26 cellular contexts compared by ENCODE assay signal in the genomic region with DNA sequence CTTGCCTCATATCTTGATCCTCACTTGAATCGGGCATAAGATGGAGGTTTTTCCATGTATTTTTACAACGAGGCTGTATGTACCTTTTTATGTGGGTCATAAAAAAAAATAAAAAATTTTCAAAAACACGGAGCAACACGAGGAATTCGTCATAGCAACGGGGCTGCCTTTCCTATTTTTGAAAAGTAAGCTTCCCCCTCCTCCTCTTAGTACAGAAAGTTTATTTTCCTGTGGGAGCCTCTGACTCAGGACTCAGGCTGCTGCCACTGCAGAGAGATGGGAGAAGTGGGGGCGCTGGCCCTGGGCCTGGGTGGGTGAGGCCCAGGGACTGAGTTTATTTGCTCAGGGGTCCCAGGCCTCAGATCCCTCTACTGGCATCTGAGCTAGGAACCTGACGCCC. TPM values are rescaled to one million over a fixed set of nuclear protein-coding genes. Genes with fewer than 3 reads are reported as not detected.
DNase-seq lines count a peak whose midpoint lies in the region; TF ChIP-seq lines count a peak whose summit lies in the region.
"Had no signal": no experiment of that assay in that cellular context is flagged by ENCODE, and none has a peak within 500 bp of the region (broad histone marks: within the 10 kb centered on the region; RNA-seq: fewer than 3 reads in every experiment).

No MANE protein-coding gene starts in this region.

- H3K4ac ChIP-seq in mesenchymal stem cell (ENCODE audit: low read depth in 1 of 2, low read length in 2 of 2): no peak overlapping the region

- TF ChIP-seq CTCF in chondrocyte (IDR thresholded peaks at IDR 0.05) (no peak), GM13976 (IDR thresholded peaks at IDR 0.05; ENCODE audit: borderline replicate concordance, control extremely low read depth, extremely low read depth, insufficient read depth, missing control alignments) (no peak)

- H3K18ac ChIP-seq in mesenchymal stem cell (ENCODE audit: low read depth in 1 of 2, low read length in 2 of 2): no peak overlapping the region

- H3K36me3 ChIP-seq in mesenchymal stem cell (ENCODE audit: control insufficient read depth in 1 of 2, insufficient read depth in 2 of 2, low read depth in 1 of 2, low read length in 2 of 2): no peaks in the 10 kb centered on the region
- H3K36me3 ChIP-seq: BE2C, spleen had no signal

- no peak overlapping the region for H4K8ac ChIP-seq in mesenchymal stem cell (ENCODE audit: low read length)

- H2BK12ac ChIP-seq in mesenchymal stem cell (ENCODE audit: low read length in 2 of 2): no peak overlapping the region

- no peak overlapping the region for H2BK120ac ChIP-seq in mesenchymal stem cell (ENCODE audit: low read depth, low read length)

- peak overlapping the region; percentile 87 for H3K27ac Mint-ChIP-seq in chondrocyte (ENCODE audit: unreplicated experiment)
- H3K27ac Mint-ChIP-seq: activated T-cell treated with anti-CD3 and anti-CD28 coated beads, Interleukin-2, amount 50 U/mL, for 24 hours; dendritic cell treated with granulocyte-macrophage colony-stimulating factor and Interleukin-4, amounts not matched to agents 40 ng/mL and 50 ng/mL, for 4 days; nephron; stimulated activated naive CD8-positive, alpha-beta T cell treated with anti-CD3 and anti-CD28 coated beads, Interleukin-15, amount 100 ng/mL, for 72 hours had no signal

- H2BK5ac ChIP-seq in mesenchymal stem cell (ENCODE audit: low read depth, low read length, poor library complexity, severe bottlenecking): no peak overlapping the region

- H3K23ac ChIP-seq in mesenchymal stem cell (ENCODE audit: low read length in 2 of 2): no peak overlapping the region

- H2BK15ac ChIP-seq in mesenchymal stem cell (ENCODE audit: low read depth, poor library complexity, severe bottlenecking): no peak overlapping the region

- peaks cover 23% of the 10 kb centered on the region for H3K4me1 Mint-ChIP-seq in chondrocyte (ENCODE audit: low read depth)
- H3K4me1 Mint-ChIP-seq: activated naive CD4-positive, alpha-beta T cell treated with anti-CD3 and anti-CD28 coated beads, Interleukin-2, amount 50 U/mL, for 24 hours; nephron; stimulated activated naive CD8-positive, alpha-beta T cell treated with anti-CD3 and anti-CD28 coated beads, Interleukin-15, amount 100 ng/mL, for 72 hours had no signal

- no peak overlapping the region for H4K91ac ChIP-seq in mesenchymal stem cell (ENCODE audit: low read length)

- H3K4me2 ChIP-seq in mesenchymal stem cell (ENCODE audit: low read length, poor library complexity, severe bottlenecking): no peak overlapping the region
- H3K4me2 ChIP-seq: SK-N-SH had no signal

- H3K9me3 ChIP-seq in mesenchymal stem cell (ENCODE audit: control insufficient read depth, low read length): peaks cover 7% of the 10 kb centered on the region
- H3K9me3 ChIP-seq: BE2C, Caco-2, psoas muscle, SK-N-SH had no signal

- in situ Hi-C loops in GM13976 (cut with MboI; ENCODE audit: low sequenced_read_pairs, unreplicated experiment): no loop called here

- H3K27me3 ChIP-seq in mesenchymal stem cell (ENCODE audit: control insufficient read depth in 1 of 2, insufficient read depth in 1 of 2, low read length in 2 of 2): peaks cover 0 to 23% of the 10 kb centered on the region in 2 experiments
- H3K27me3 ChIP-seq: BE2C, foreskin keratinocyte had no signal

- H3K27me3 Mint-ChIP-seq in chondrocyte (ENCODE audit: low read depth): no peaks in the 10 kb centered on the region
- H3K27me3 Mint-ChIP-seq: activated naive CD4-positive, alpha-beta T cell treated with anti-CD3 and anti-CD28 coated beads, Interleukin-2, amount 50 U/mL, for 24 hours had no signal

- H2AK5ac ChIP-seq in mesenchymal stem cell (ENCODE audit: low read length, severe bottlenecking): no peak overlapping the region

- WGBS in mesenchymal stem cell: 77% methylated on average over 7 of the region's 8 CpGs

- no peak overlapping the region for H3K4me3 ChIP-seq in mesenchymal stem cell (ENCODE audit: insufficient read depth in 1 of 2, low read depth in 1 of 2, low read length in 2 of 2)
- H3K4me3 ChIP-seq: psoas muscle, spleen had no signal

- H2AFZ ChIP-seq in mesenchymal stem cell (ENCODE audit: low read depth, low read length): no peak overlapping the region

- no peak overlapping the region for H3K14ac ChIP-seq in mesenchymal stem cell (ENCODE audit: low read length in 2 of 2)

- peaks cover 4% of the 10 kb centered on the region for H3K9me3 Mint-ChIP-seq in chondrocyte (ENCODE audit: low read depth)
- H3K9me3 Mint-ChIP-seq: activated naive CD4-positive, alpha-beta T cell treated with anti-CD3 and anti-CD28 coated beads, Interleukin-2, amount 50 U/mL, for 24 hours; activated T-cell treated with anti-CD3 and anti-CD28 coated beads, Interleukin-2, amount 50 U/mL, for 24 hours; stimulated activated naive CD8-positive, alpha-beta T cell treated with anti-CD3 and anti-CD28 coated beads, Interleukin-15, amount 100 ng/mL, for 72 hours had no signal

- H3K4me1 ChIP-seq in mesenchymal stem cell (ENCODE audit: control insufficient read depth, insufficient read depth, low read depth, low read length): peaks cover 3% of the 10 kb centered on the region
- H3K4me1 ChIP-seq: BE2C, Caco-2, foreskin keratinocyte, psoas muscle, spleen had no signal

- DNase-seq in M059J (ENCODE audit: low read depth) (peak; percentile 37), chondrocyte (ENCODE audit: low spot score) (no peak), mesenchymal stem cell (no peak), NCI-H2171 (lab: John Stamatoyannopoulos, UW) (no peak), GM13976 (ENCODE audit: low spot score) (no peak), glomerular visceral epithelial cell (ENCODE audit: extremely low spot score) (no peak)
- DNase-seq in activated CD4-positive, CD25-positive, alpha-beta regulatory T cell treated with anti-CD3 and anti-CD28 coated beads, Interleukin-2, amount 50 U/mL, for 72 hours: no peak
- DNase-seq: activated CD4-positive, CD25-positive, alpha-beta regulatory T cell; activated T-cell treated with anti-CD3 and anti-CD28 coated beads, Interleukin-2, amount 50 U/mL, for 24 hours; BE2C; Caco-2; EL; foreskin keratinocyte; left cardiac atrium; NCI-H1105 treated with DMSO at 0.1 percent for 48 hours; NCI-H510A treated with DMSO at 0.1 percent for 48 hours; psoas muscle; SK-N-SH; spleen; stimulated activated CD4-positive, alpha-beta T cell treated with anti-CD3 and anti-CD28 coated beads, Interleukin-4, amount 100 ng/mL, for 4 hours; stimulated activated naive CD8-positive, alpha-beta T cell treated with anti-CD3 and anti-CD28 coated beads, Interleukin-15, amount 100 ng/mL, for 72 hours; T-helper 9 cell had no signal

- no peak overlapping the region for H3K27ac ChIP-seq in mesenchymal stem cell (ENCODE audit: low read length, poor library complexity, severe bottlenecking)
- peak overlapping the region; percentile 71 for H3K27ac ChIP-seq in temporal lobe (ENCODE audit: low read depth, low read length)
- H3K27ac ChIP-seq: foreskin keratinocyte, psoas muscle, spleen had no signal

- H3K36me3 Mint-ChIP-seq in chondrocyte (ENCODE audit: low read depth): peaks cover 2% of the 10 kb centered on the region
- H3K36me3 Mint-ChIP-seq: activated naive CD4-positive, alpha-beta T cell treated with anti-CD3 and anti-CD28 coated beads, Interleukin-2, amount 50 U/mL, for 24 hours had no signal

- peak overlapping the region; percentile 7 for H3K4me3 Mint-ChIP-seq in chondrocyte (ENCODE audit: unreplicated experiment)
- H3K4me3 Mint-ChIP-seq: activated naive CD4-positive, alpha-beta T cell treated with anti-CD3 and anti-CD28 coated beads, Interleukin-2, amount 50 U/mL, for 24 hours; activated T-cell treated with anti-CD3 and anti-CD28 coated beads, Interleukin-2, amount 50 U/mL, for 24 hours; dendritic cell treated with granulocyte-macrophage colony-stimulating factor and Interleukin-4, amounts not matched to agents 40 ng/mL and 50 ng/mL, for 4 days; nephron; stimulated activated naive CD8-positive, alpha-beta T cell treated with anti-CD3 and anti-CD28 coated beads, Interleukin-15, amount 100 ng/mL, for 72 hours had no signal

- H3K9ac ChIP-seq in mesenchymal stem cell (ENCODE audit: low read length): peak overlapping the region; percentile 83
- H3K9ac ChIP-seq: SK-N-SH had no signal

- no peaks in the 10 kb centered on the region for H3K79me1 ChIP-seq in mesenchymal stem cell (replicated peaks; ENCODE audit: low read length, poor library complexity, severe bottlenecking)

RNA-seq across cellular contexts. Expression of gene CMKLR1, which starts 10.1 kb away (rescaled TPM):
- 0.05 TPM in 1 of 2 replicates, not detected in the other for total RNA-seq in M059J (2014; rRNA removed; shearing (Covaris generic))
- total RNA-seq in chondrocyte: 31.2 to 74.3 TPM (median 32.9 TPM) in 3 replicates
- 0.30 TPM for polyA plus RNA-seq in mesenchymal stem cell (2013, experiment 1 of 2)
- 0.37 TPM for polyA plus RNA-seq in mesenchymal stem cell (2013, experiment 2 of 2)
- 0.98 TPM for total RNA-seq in temporal lobe
- total RNA-seq: Caco-2, foreskin keratinocyte had no signal
- polyA plus RNA-seq: foreskin keratinocyte had no signal

Comparison
In these comparisons a context has a peak if more than half of its experiments do, and no peak if none do; other contexts are left out.
1. RNA of gene CMKLR1, which starts 10.1 kb away (total RNA-seq): 31.2 to 74.3 TPM in chondrocyte; 0.98 TPM in temporal lobe (single experiment) and 0.05 TPM in M059J; every median in the first group is over 10 times any median in the second.